Comparison of ENCODE assay signal across 8 cellular contexts in the genomic region with DNA sequence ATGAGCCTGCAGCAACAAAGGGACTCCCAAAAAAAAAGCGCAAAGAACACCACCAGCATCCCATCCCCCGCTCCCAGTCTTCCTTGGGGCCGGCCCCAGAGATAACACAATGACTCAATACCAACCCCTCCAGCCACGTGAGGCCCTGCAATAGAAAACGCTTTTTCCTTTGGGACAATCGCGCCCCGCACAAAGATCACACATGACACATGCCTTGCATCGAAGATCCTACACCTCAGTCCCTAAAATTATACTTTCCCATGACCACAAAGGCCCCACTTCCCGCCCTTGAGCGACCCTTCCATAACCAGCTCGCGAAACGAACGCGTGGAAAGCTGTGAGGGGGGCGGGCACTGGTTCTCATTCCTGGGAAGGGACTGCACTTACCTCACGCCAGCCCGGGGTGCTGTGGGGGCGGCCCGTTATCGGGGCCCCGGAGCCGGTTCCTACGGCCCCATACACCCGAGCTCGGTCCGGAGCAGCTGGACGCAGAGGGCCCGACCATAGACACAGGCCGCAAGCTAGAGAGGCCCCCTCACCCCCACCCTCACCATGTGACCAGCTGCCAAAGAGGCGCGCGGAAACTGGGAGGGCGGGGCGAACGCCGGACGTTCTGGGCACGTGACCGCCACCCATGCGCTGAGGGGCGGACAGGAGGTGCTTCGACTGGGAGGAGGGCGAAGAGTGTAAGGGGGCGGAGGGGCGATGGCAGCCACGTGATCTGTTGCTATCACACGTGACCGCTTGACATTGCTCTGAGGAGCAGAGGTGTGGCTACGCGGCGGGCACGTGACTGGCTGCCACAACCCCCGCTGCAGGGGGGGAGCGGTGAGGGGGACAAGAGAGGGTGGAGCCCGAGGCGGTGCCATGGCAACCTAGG. TPM values are rescaled to one million over a fixed set of nuclear protein-coding genes. Genes with fewer than 3 reads are reported as not detected.
DNase-seq lines count a peak whose midpoint lies in the region; ATAC-seq, FAIRE-seq and TF ChIP-seq lines count a peak whose summit lies in the region.

A gene (minus strand): TSS at position 523 of the 880 bp plus-strand sequence. CDS start 593 bp downstream, outside the sequence.

- peaks cover 59% of the 10 kb centered on the region for H3K4me1 Mint-ChIP-seq in activated T-cell treated with anti-CD3 and anti-CD28 coated beads, Interleukin-2, amount 50 U/mL, for 72 hours (ENCODE audit: low read depth)

- TF ChIP-seq CTCF in esophagus muscularis mucosa (IDR thresholded peaks at IDR 0.05), result peak in 1 of 3 experiments; percentile 26

- TF ChIP-seq EP300 in esophagus muscularis mucosa (IDR thresholded peaks at IDR 0.05), result no peak

- no peaks in the 10 kb centered on the region for H3K9me3 Mint-ChIP-seq in activated T-cell treated with anti-CD3 and anti-CD28 coated beads, Interleukin-2, amount 50 U/mL, for 72 hours

- no peaks in the 10 kb centered on the region for H3K9me3 ChIP-seq in KOPT-K1 (ENCODE audit: insufficient read depth, low read length, poor library complexity, severe bottlenecking)
- H3K9me3 ChIP-seq in esophagus muscularis mucosa, result no peaks in the 10 kb centered on the region
- no peaks in the 10 kb centered on the region for H3K9me3 ChIP-seq in muscle layer of duodenum (ENCODE audit: control insufficient read depth in 1 of 2, low read length in 2 of 2)

- peak within 1 kb of the TSS; percentile 91 to 98 for H3K4me3 Mint-ChIP-seq in activated T-cell treated with anti-CD3 and anti-CD28 coated beads, Interleukin-2, amount 50 U/mL, for 72 hours

- WGBS in esophagus muscularis mucosa, result under 1% methylated on average over 33 of the region's 58 CpGs

- peak; percentile 72 for ATAC-seq in GM21786 (IDR thresholded peaks at IDR 0.05; ENCODE audit: unreplicated experiment)
- peak; percentile 82 to 85 for ATAC-seq in activated T-cell treated with anti-CD3 and anti-CD28 coated beads, Interleukin-2, amount 50 U/mL, for 72 hours (replicated peaks in 1 of 2)

- H3K4me1 ChIP-seq in esophagus muscularis mucosa (peaks cover 26 to 63% (median 44%) of the 10 kb centered on the region in 4 donors), muscle layer of duodenum (ENCODE audit: control insufficient read depth in 1 of 2, insufficient read depth in 2 of 2, low read length in 2 of 2) (peaks cover 16 to 38% of the 10 kb centered on the region in 2 donors)

- intact Hi-C loops in esophagus muscularis mucosa (cut with DNase I), result no loop called here

- peak; percentile 61 for TF ChIP-seq POLR2A in esophagus muscularis mucosa (IDR thresholded peaks at IDR 0.05; ENCODE audit: low read depth)

- no peaks in the 10 kb centered on the region for H3K27me3 Mint-ChIP-seq in activated T-cell treated with anti-CD3 and anti-CD28 coated beads, Interleukin-2, amount 50 U/mL, for 72 hours (ENCODE audit: low read depth)

- H3K27ac ChIP-seq in KOPT-K1 (ENCODE audit: low read depth, low read length, poor library complexity, severe bottlenecking) (peak within 1 kb of the TSS; percentile 93), esophagus muscularis mucosa (replicated peaks in 1 of 4) (peak within 1 kb of the TSS; percentile 80 to 92 (median 90)), muscle layer of duodenum (ENCODE audit: low read length) (peak within 1 kb of the TSS; percentile 90)

- peak within 1 kb of the TSS; percentile 77 for H3K27ac Mint-ChIP-seq in activated T-cell treated with anti-CD3 and anti-CD28 coated beads, Interleukin-2, amount 50 U/mL, for 72 hours

- peaks cover 15 to 35% of the 10 kb centered on the region in 2 donors for H3K36me3 Mint-ChIP-seq in activated T-cell treated with anti-CD3 and anti-CD28 coated beads, Interleukin-2, amount 50 U/mL, for 72 hours (ENCODE audit: insufficient read depth in 2 of 2)

- DNase-seq in DMS79 (lab: John Stamatoyannopoulos, UW), result peak; percentile 97
- DNase-seq in RCC 7860 (ENCODE audit: low spot score), result peak; percentile 97
- peak; percentile 98 to 99 for DNase-seq in activated T-cell treated with anti-CD3 and anti-CD28 coated beads, Interleukin-2, amount 50 U/mL, for 72 hours
- peak; percentile 100 for DNase-seq in esophagus muscularis mucosa (ENCODE audit: extremely low spot score)
- peak; percentile 99 for DNase-seq in stimulated activated CD8-positive, alpha-beta memory T cell treated with anti-CD3 and anti-CD28 coated beads, Interleukin-7, amount 100 ng/mL, for 4 hours (ENCODE audit: low read depth in 2 of 2)

- H3K36me3 ChIP-seq in KOPT-K1 (ENCODE audit: insufficient read depth, low read length), result peaks cover 43% of the 10 kb centered on the region
- H3K36me3 ChIP-seq in esophagus muscularis mucosa, result peaks cover 33 to 40% (median 35%) of the 10 kb centered on the region in 4 donors
- H3K36me3 ChIP-seq in muscle layer of duodenum (ENCODE audit: control insufficient read depth in 1 of 2, insufficient read depth in 2 of 2, low read length in 2 of 2), result peaks cover 12 to 32% of the 10 kb centered on the region in 2 donors

- H3K4me3 ChIP-seq in esophagus muscularis mucosa (peak within 1 kb of the TSS; percentile 61 to 91 (median 72)), muscle layer of duodenum (ENCODE audit: low read depth in 1 of 2, low read length in 2 of 2) (peak within 1 kb of the TSS; percentile 83 to 91)

- H3K27me3 ChIP-seq in esophagus muscularis mucosa, result no peaks in the 10 kb centered on the region
- H3K27me3 ChIP-seq in muscle layer of duodenum (ENCODE audit: low read depth, low read length), result no peaks in the 10 kb centered on the region

- FAIRE-seq in RCC 7860 (lab: Jason Lieb, UNC), result peak; percentile 80

RNA-seq across cellular contexts. Expression of the gene that starts here (rescaled TPM):
- 100 to 1,000 TPM; 150 to 154 TPM for total RNA-seq in activated T-cell treated with anti-CD3 and anti-CD28 coated beads, Interleukin-2, amount 50 U/mL, for 72 hours
- total RNA-seq in esophagus muscularis mucosa, result 10 to 100 TPM; 43.6 to 85.7 (median 71.3) TPM

Comparison
In these comparisons a context has a peak if more than half of its experiments do, and no peak if none do; other contexts are left out.
1. Peak in every context shown above with its lines: DNase-seq, ATAC-seq, H3K4me3 ChIP-seq and H3K27ac ChIP-seq.